Comparison of ENCODE assay signal across 1 cellular context in the genomic region with DNA sequence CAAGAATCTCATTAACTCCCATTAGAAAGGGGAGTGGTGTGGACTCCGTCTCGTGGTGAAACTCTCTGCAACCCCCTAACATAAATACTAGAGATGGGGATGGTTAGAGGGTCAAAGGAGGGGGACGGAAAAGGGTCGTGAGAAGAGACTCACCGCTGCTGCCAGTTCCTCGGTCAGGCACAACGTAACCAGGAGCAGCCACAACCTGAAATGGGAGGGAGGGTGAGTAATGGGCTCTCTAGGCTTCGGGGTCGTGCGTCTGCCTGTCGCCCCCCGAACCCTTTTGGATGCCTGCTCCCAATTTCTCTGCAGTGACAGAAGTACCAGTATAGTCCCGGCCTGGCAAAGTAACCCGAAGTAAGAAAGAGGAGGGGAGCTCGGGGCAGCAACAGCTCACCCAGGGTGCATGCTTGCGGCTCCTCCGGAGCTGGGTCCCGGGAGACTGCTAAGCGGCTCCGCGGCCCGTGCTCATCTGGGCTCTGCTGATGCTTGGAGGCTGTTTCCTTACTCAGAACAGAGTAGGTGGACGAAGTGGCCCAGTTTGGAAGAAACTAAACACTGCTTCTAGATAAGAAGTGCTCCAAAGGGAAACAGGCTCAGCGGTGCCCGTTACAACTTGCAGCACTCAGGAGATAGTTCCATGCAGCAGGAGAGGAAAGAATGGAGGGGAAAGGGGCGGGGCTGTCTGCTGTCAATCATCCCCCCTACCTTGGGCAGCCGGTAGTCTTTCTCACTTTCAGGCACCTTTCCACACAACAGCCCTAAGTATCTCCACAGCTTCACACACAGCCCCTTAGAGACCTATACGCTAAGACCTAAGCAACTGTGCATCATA.
TF ChIP-seq lines count a peak whose summit lies in the region.

A gene (minus strand): TSS at position 634 of the 835 bp plus-strand sequence. CDS start 226 bp downstream, at position 408.

TF ChIP-seq in K562, 482 proteins besides CTCF, POLR2A, EP300 and RAD21 (continued from another document):
- TF ChIP-seq, protein P1, sequence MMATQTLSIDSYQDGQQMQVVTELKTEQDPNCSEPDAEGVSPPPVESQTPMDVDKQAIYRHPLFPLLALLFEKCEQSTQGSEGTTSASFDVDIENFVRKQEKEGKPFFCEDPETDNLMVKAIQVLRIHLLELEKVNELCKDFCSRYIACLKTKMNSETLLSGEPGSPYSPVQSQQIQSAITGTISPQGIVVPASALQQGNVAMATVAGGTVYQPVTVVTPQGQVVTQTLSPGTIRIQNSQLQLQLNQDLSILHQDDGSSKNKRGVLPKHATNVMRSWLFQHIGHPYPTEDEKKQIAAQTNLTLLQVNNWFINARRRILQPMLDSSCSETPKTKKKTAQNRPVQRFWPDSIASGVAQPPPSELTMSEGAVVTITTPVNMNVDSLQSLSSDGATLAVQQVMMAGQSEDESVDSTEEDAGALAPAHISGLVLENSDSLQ (IDR thresholded peaks at IDR 0.05): peak; percentile 93
- TF ChIP-seq FOXA3 (CRISPR knock-in tag; conservative IDR thresholded peaks at IDR 0.05 in 1 of 2, IDR thresholded peaks at IDR 0.05 in 1 of 2) (no peak), XRCC4 (IDR thresholded peaks at IDR 0.05; ENCODE audit: extremely low read depth, insufficient read depth, insufficient read length) (no peak)
TF ChIP-seq in K562: peak in this region for 2.
